In the genomic region with DNA sequence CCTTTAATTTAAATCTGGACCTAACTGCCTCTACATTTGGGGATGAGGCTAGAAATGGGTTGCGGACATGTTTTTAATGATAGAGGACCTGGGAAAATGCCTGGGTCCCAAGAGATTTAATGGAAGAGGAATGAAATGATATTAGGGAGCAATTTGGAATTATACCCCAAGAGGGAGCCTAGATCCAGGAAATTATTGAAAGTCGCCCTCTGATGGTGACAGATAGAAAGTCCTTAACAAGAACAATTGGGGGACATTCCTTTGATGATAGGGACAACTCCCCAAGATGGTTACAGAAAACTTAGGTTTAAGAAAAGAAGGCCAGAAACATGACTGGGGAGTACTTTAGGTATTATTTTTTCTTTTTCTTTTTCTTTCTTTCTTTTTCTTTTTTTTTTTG, we compare ENCODE assay signal across 8 cellular contexts. TPM values are rescaled to one million over a fixed set of nuclear protein-coding genes. Genes with fewer than 3 reads are reported as not detected.
A peak's percentile ranks its signal among the peaks of the same experiment; 100 is the strongest.
DNase-seq lines count a peak whose midpoint lies in the region; ATAC-seq and TF ChIP-seq lines count a peak whose summit lies in the region.
"Had no signal": no experiment of that assay in that cellular context is flagged by ENCODE, and none has a peak within 500 bp of the region (broad histone marks: within the 10 kb centered on the region; RNA-seq: fewer than 3 reads in every experiment).

No MANE protein-coding gene starts in this region.

- no peak overlapping the region for H3K27ac ChIP-seq in neuronal stem cell (replicated peaks; ENCODE audit: low read length)
- H3K27ac ChIP-seq: skin epidermis had no signal

- H2BK5ac ChIP-seq in neuronal stem cell (ENCODE audit: low read length) = no peak overlapping the region

- no peak overlapping the region for H3K27ac Mint-ChIP-seq in MCF 10A (ENCODE audit: low read depth, unreplicated experiment)
- H3K27ac Mint-ChIP-seq in activated naive CD4-positive, alpha-beta T cell treated with anti-CD3 and anti-CD28 coated beads, Interleukin-2, amount 50 U/mL, for 72 hours = no peak overlapping the region

- intact Hi-C loops in MCF 10A (cut with micrococcal nuclease) = loop anchor here (1.0 to 5.0 kb wide), 2 partner anchors 136 to 454 kb away; no protein-coding TSS in a partner anchor

- no CpG with 5 or more reads among the region's 2 CpGs for WGBS in neuronal stem cell (ENCODE audit: extremely low coverage in 2 of 2, insufficient read length in 2 of 2, insufficient replicate concordance in 1 of 2), 2 donors

- peak; percentile 40; the same call in 1 of the 3 replicates for TF ChIP-seq CTCF in GM12872 (IDR thresholded peaks at IDR 0.05; ENCODE audit: insufficient read depth, low read depth, low read length)
- peak; percentile 66 for TF ChIP-seq CTCF in MCF 10A (IDR thresholded peaks at IDR 0.05; ENCODE audit: unreplicated experiment)

- H4K8ac ChIP-seq in neuronal stem cell (ENCODE audit: low read depth, low read length) = no peak overlapping the region

- DNase-seq in NCI-H1092 treated with DMSO at 0.1 percent for 48 hours (lab: John Stamatoyannopoulos, UW) (peak; percentile 24), MCF 10A (ENCODE audit: unreplicated experiment) (peak; percentile 55), neuronal stem cell (ENCODE audit: low spot score) (peak; percentile 6)
- DNase-seq in activated naive CD4-positive, alpha-beta T cell treated with anti-CD3 and anti-CD28 coated beads, Interleukin-2, amount 50 U/mL, for 72 hours (ENCODE audit: low spot score in 2 of 2) = no peak

- H3K4me1 ChIP-seq in neuronal stem cell (ENCODE audit: control insufficient read depth in 2 of 2, insufficient read depth in 1 of 2, low read depth in 1 of 2, low read length in 2 of 2) = no peaks in the 10 kb centered on the region

- H2BK15ac ChIP-seq in neuronal stem cell (ENCODE audit: low read length) = no peak overlapping the region

- no peak overlapping the region for H3K4me3 Mint-ChIP-seq in MCF 10A (ENCODE audit: unreplicated experiment)

- no peak overlapping the region for H3K18ac ChIP-seq in neuronal stem cell (ENCODE audit: low read length)

- no peak for ATAC-seq in activated naive CD4-positive, alpha-beta T cell treated with anti-CD3 and anti-CD28 coated beads, Interleukin-2, amount 50 U/mL, for 72 hours
- no peak for ATAC-seq in GM21576 (IDR thresholded peaks at IDR 0.05; ENCODE audit: unreplicated experiment)
- ATAC-seq in HG03342 (IDR thresholded peaks at IDR 0.05; ENCODE audit: unreplicated experiment) = no peak

- POLR2A ChIA-PET in MCF 10A (lab: Yijun Ruan, JAX) = no interaction called here

- H3K36me3 ChIP-seq in neuronal stem cell (replicated peaks in 1 of 2; ENCODE audit: control insufficient read depth in 2 of 2, insufficient read depth in 2 of 2, low read length in 2 of 2) = no peaks in the 10 kb centered on the region

- CTCF ChIA-PET in MCF 10A (lab: Yijun Ruan, JAX) = interaction anchor here (0.8 kb wide), 1 partner anchor 11 kb away, joined by 3 read pairs; no protein-coding TSS in a partner anchor

- H3K4me3 ChIP-seq in neuronal stem cell (ENCODE audit: low read length in 2 of 2) = no peak overlapping the region
- H3K4me3 ChIP-seq: skin epidermis had no signal

- H3K4me2 ChIP-seq in neuronal stem cell (ENCODE audit: insufficient read depth, low read length, poor library complexity, severe bottlenecking) = no peak overlapping the region

- H2AK5ac ChIP-seq in neuronal stem cell (ENCODE audit: low read depth, low read length) = no peak overlapping the region

- no peaks in the 10 kb centered on the region for H3K4me1 Mint-ChIP-seq in MCF 10A (ENCODE audit: insufficient read depth, unreplicated experiment)

- no peak overlapping the region for H3K14ac ChIP-seq in neuronal stem cell (ENCODE audit: low read length)

- H4K91ac ChIP-seq in neuronal stem cell (ENCODE audit: low read depth, low read length, poor library complexity) = no peak overlapping the region

- no TSS peak for BruUV-seq in MCF 10A (replicated peaks; lab: Mats Ljungman, UMichigan)

- no peaks in the 10 kb centered on the region for H3K27me3 ChIP-seq in neuronal stem cell (ENCODE audit: control insufficient read depth in 3 of 3, insufficient read depth in 3 of 3, low read depth in 1 of 3, low read length in 3 of 3)

- no peak overlapping the region for H2BK120ac ChIP-seq in neuronal stem cell (ENCODE audit: low read depth, low read length)

- no peaks in the 10 kb centered on the region for H3K9me3 Mint-ChIP-seq in MCF 10A (ENCODE audit: unreplicated experiment)
- peaks cover 8 to 11% of the 10 kb centered on the region in 2 donors for H3K9me3 Mint-ChIP-seq in activated naive CD4-positive, alpha-beta T cell treated with anti-CD3 and anti-CD28 coated beads, Interleukin-2, amount 50 U/mL, for 72 hours

- no peak overlapping the region for H3K4ac ChIP-seq in neuronal stem cell (ENCODE audit: low read length)

- no peaks in the 10 kb centered on the region for H3K9me3 ChIP-seq in neuronal stem cell (replicated peaks in 1 of 2; ENCODE audit: control insufficient read depth in 2 of 2, insufficient read depth in 1 of 2, low read depth in 1 of 2, low read length in 2 of 2)

- no peak overlapping the region for H2BK12ac ChIP-seq in neuronal stem cell (ENCODE audit: low read length)

- no peak overlapping the region for H3K23ac ChIP-seq in neuronal stem cell (ENCODE audit: low read depth, low read length, poor library complexity)

- no peak overlapping the region for H2AFZ ChIP-seq in neuronal stem cell (ENCODE audit: low read length)

- no peak overlapping the region for H3K9ac ChIP-seq in neuronal stem cell (ENCODE audit: low read depth, low read length, poor library complexity)

- no peaks in the 10 kb centered on the region for H3K36me3 Mint-ChIP-seq in MCF 10A (ENCODE audit: insufficient read depth, unreplicated experiment)
- H3K36me3 Mint-ChIP-seq in activated naive CD4-positive, alpha-beta T cell treated with anti-CD3 and anti-CD28 coated beads, Interleukin-2, amount 50 U/mL, for 72 hours = peaks cover 6 to 11% of the 10 kb centered on the region in 2 donors

- H3K27me3 Mint-ChIP-seq in MCF 10A (ENCODE audit: insufficient read depth, unreplicated experiment) = no peaks in the 10 kb centered on the region

- no peaks in the 10 kb centered on the region for H3K79me1 ChIP-seq in neuronal stem cell (ENCODE audit: low read depth, low read length)

RNA-seq across cellular contexts. Expression of a gene that starts 9.5 kb away (rescaled TPM):
- total RNA-seq in MCF 10A (2022) = not detected in 2 replicates
- polyA plus RNA-seq in neuronal stem cell (2013, experiment 1 of 2) = not detected
- polyA plus RNA-seq in neuronal stem cell (2013, experiment 2 of 2) = not detected
- total RNA-seq in activated naive CD4-positive, alpha-beta T cell treated with anti-CD3 and anti-CD28 coated beads, Interleukin-2, amount 50 U/mL, for 72 hours = not detected

RNA-seq across cellular contexts. Expression of a gene that starts 27.3 kb away (rescaled TPM):
- 24.1 and 24.7 TPM in 2 replicates for total RNA-seq in MCF 10A (2022)
- 45.9 TPM for polyA plus RNA-seq in neuronal stem cell (2013, experiment 1 of 2)
- 44.5 TPM for polyA plus RNA-seq in neuronal stem cell (2013, experiment 2 of 2)
- 10 to 100 TPM; 28.0 to 55.0 TPM for total RNA-seq in activated naive CD4-positive, alpha-beta T cell treated with anti-CD3 and anti-CD28 coated beads, Interleukin-2, amount 50 U/mL, for 72 hours

RNA-seq across cellular contexts. Expression of a gene that starts 38.2 kb away (rescaled TPM):
- not detected in 2 replicates for total RNA-seq in MCF 10A (2022)
- polyA plus RNA-seq in neuronal stem cell (2013, experiment 1 of 2) = 0.07 TPM
- 0.06 TPM for polyA plus RNA-seq in neuronal stem cell (2013, experiment 2 of 2)
- total RNA-seq in activated naive CD4-positive, alpha-beta T cell treated with anti-CD3 and anti-CD28 coated beads, Interleukin-2, amount 50 U/mL, for 72 hours = not detected

Comparison
In these comparisons a context has a peak if more than half of its experiments do, and no peak if none do; other contexts are left out.
1. DNase-seq: peak in NCI-H1092 treated with DMSO at 0.1 percent for 48 hours (single experiment), MCF 10A (single experiment) and neuronal stem cell (single experiment); none in activated naive CD4-positive, alpha-beta T cell treated with anti-CD3 and anti-CD28 coated beads, Interleukin-2, amount 50 U/mL, for 72 hours (0 of 2).